7 cellular contexts compared by ENCODE assay signal in genomic region chr11:47249378-47249715, GRCh38. TPM values are rescaled to one million over a fixed set of nuclear protein-coding genes. Genes with fewer than 3 reads are reported as not detected.
A peak's percentile ranks its signal among the peaks of the same experiment; 100 is the strongest.
DNase-seq lines count a peak whose midpoint lies in the region; FAIRE-seq and TF ChIP-seq lines count a peak whose summit lies in the region.

No MANE protein-coding gene starts in this region.

- H4K20me1 ChIP-seq in keratinocyte (ENCODE audit: control insufficient read depth, extremely low read depth, insufficient read depth, low read length): no peaks in the 10 kb centered on the region

- DNase-seq in activated naive CD8-positive, alpha-beta T cell treated with anti-CD3 and anti-CD28 coated beads for 36 hours: no peak
- no peak for DNase-seq in keratinocyte (ENCODE audit: low read depth, low spot score)
- no peak for DNase-seq in NOMO-1 (lab: John Stamatoyannopoulos, UW; ENCODE audit: unreplicated experiment in 2 of 2)
- no peak for DNase-seq in GM10248 (ENCODE audit: extremely low spot score)
- DNase-seq in DMS153 (lab: John Stamatoyannopoulos, UW): no peak

- H3K4me2 ChIP-seq in keratinocyte (ENCODE audit: control insufficient read depth, extremely low read depth, insufficient read depth, low read depth, low read length): peak overlapping the region; percentile 85

- H3K4me1 ChIP-seq in HUES64 (ENCODE audit: insufficient read depth, low read length) (no peaks in the 10 kb centered on the region), keratinocyte (ENCODE audit: control insufficient read depth, extremely low read depth, insufficient read depth, low read length) (peaks cover 12% of the 10 kb centered on the region), stomach smooth muscle (ENCODE audit: control insufficient read depth, insufficient read depth, low read length) (peaks cover 28% of the 10 kb centered on the region)

- dilution Hi-C loops in keratinocyte (cut with MboI; ENCODE audit: extremely low pct_ligation_motif_present, low sequenced_read_pairs): no loop called here

- H2AFZ ChIP-seq in keratinocyte (ENCODE audit: control insufficient read depth, low read length): peak overlapping the region; percentile 92

- TF ChIP-seq CTCF in keratinocyte (optimal IDR thresholded peaks at IDR 0.05 in 1 of 3, IDR thresholded peaks at IDR 0.05 in 1 of 3, conservative IDR thresholded peaks at IDR 0.05 in 1 of 3; ENCODE audit: extremely low read depth in 1 of 3, insufficient read depth in 2 of 3, low read length in 3 of 3) (no peak), GM10248 (IDR thresholded peaks at IDR 0.05; ENCODE audit: control extremely low read depth, extremely low read depth, low read depth, missing control alignments) (no peak)

- H3K4me3 ChIP-seq in HUES64 (ENCODE audit: low read length) (peak overlapping the region; percentile 72), keratinocyte (ENCODE audit: control insufficient read depth in 2 of 3, extremely low read depth in 1 of 3, insufficient read depth in 2 of 3, low read depth in 1 of 3, low read length in 3 of 3) (peak overlapping the region; percentile 79 to 93 (median 92)), stomach smooth muscle (ENCODE audit: low read length in 2 of 2) (peak overlapping the region; percentile 96 to 100)

- 56% methylated on average over 3 of the region's 3 CpGs for WGBS in HUES64

- no peaks in the 10 kb centered on the region for H3K27me3 Mint-ChIP-seq in activated naive CD8-positive, alpha-beta T cell treated with anti-CD3 and anti-CD28 coated beads for 36 hours

- no peaks in the 10 kb centered on the region for H3K9me3 Mint-ChIP-seq in activated naive CD8-positive, alpha-beta T cell treated with anti-CD3 and anti-CD28 coated beads for 36 hours

- H3K9ac ChIP-seq in HUES64 (ENCODE audit: low read depth, low read length) (peak overlapping the region; percentile 86), keratinocyte (ENCODE audit: control insufficient read depth, extremely low read depth, insufficient read depth, low read length) (peak overlapping the region; percentile 85), stomach smooth muscle (ENCODE audit: low read length in 2 of 2) (peak overlapping the region; percentile 76 to 95)

- peaks cover 20% of the 10 kb centered on the region for H3K4me1 Mint-ChIP-seq in activated naive CD8-positive, alpha-beta T cell treated with anti-CD3 and anti-CD28 coated beads for 36 hours

- no peak overlapping the region for H3K27ac ChIP-seq in HUES64 (ENCODE audit: low read depth, low read length)
- H3K27ac ChIP-seq in keratinocyte (ENCODE audit: control insufficient read depth, insufficient read depth, low read length): peak overlapping the region; percentile 90
- H3K27ac ChIP-seq in stomach smooth muscle (ENCODE audit: low read length): peak overlapping the region; percentile 85

- no peak for FAIRE-seq in keratinocyte (lab: Jason Lieb, UNC)

- H3K27ac Mint-ChIP-seq in activated naive CD8-positive, alpha-beta T cell treated with anti-CD3 and anti-CD28 coated beads for 36 hours: peak overlapping the region; percentile 98

- POLR2A ChIA-PET in GM10248 (lab: Yijun Ruan, JAX): interaction anchor here (1.2 to 1.8 kb wide), 4 partner anchors 10 to 35 kb away, joined by 4 to 7 read pairs (median 6); no protein-coding TSS in a partner anchor

- peaks cover 16% of the 10 kb centered on the region for H3K79me2 ChIP-seq in keratinocyte (ENCODE audit: control insufficient read depth, insufficient read depth, low read length)

- H3K36me3 Mint-ChIP-seq in activated naive CD8-positive, alpha-beta T cell treated with anti-CD3 and anti-CD28 coated beads for 36 hours: no peaks in the 10 kb centered on the region

- CTCF ChIA-PET in GM10248 (lab: Yijun Ruan, JAX): interaction anchor here (1.2 to 5.8 kb wide), 7 partner anchors 10 to 605 kb away, joined by 3 to 57 read pairs (median 12); partner anchors contain the start of genes ARFGAP2 and NR1H3

- H3K27me3 ChIP-seq in HUES64 (ENCODE audit: insufficient read depth, low read length) (no peaks in the 10 kb centered on the region), keratinocyte (ENCODE audit: control insufficient read depth, extremely low read depth, insufficient read depth, low read length) (no peaks in the 10 kb centered on the region), stomach smooth muscle (ENCODE audit: control insufficient read depth in 1 of 2, insufficient read depth in 2 of 2, low read length in 2 of 2) (no peaks in the 10 kb centered on the region)

- H3K4me3 Mint-ChIP-seq in activated naive CD8-positive, alpha-beta T cell treated with anti-CD3 and anti-CD28 coated beads for 36 hours: peak overlapping the region; percentile 96

- H3K36me3 ChIP-seq in HUES64 (ENCODE audit: insufficient read depth, low read length): peaks cover 24% of the 10 kb centered on the region
- peaks cover 7 to 14% of the 10 kb centered on the region in 2 experiments for H3K36me3 ChIP-seq in keratinocyte (ENCODE audit: control insufficient read depth in 2 of 2, extremely low read depth in 1 of 2, insufficient read depth in 2 of 2, low read length in 2 of 2)
- peaks cover 15 to 18% of the 10 kb centered on the region in 2 donors for H3K36me3 ChIP-seq in stomach smooth muscle (ENCODE audit: control insufficient read depth in 2 of 2, insufficient read depth in 2 of 2, low read length in 2 of 2)

- H3K9me1 ChIP-seq in keratinocyte (ENCODE audit: control insufficient read depth, extremely low read depth, insufficient read depth, low read length): no peaks in the 10 kb centered on the region

- H3K9me3 ChIP-seq in HUES64 (ENCODE audit: insufficient read depth, low read depth, low read length): no peaks in the 10 kb centered on the region
- H3K9me3 ChIP-seq in keratinocyte (ENCODE audit: control insufficient read depth, low read depth, low read length): no peaks in the 10 kb centered on the region
- H3K9me3 ChIP-seq in stomach smooth muscle (ENCODE audit: control insufficient read depth in 2 of 2, low read length in 2 of 2): no peaks in the 10 kb centered on the region

RNA-seq across cellular contexts. Expression of gene ACP2, which starts 0.7 kb away (rescaled TPM):
- polyA plus RNA-seq in HUES64 (2013, experiment 1 of 2): 24.3 TPM
- 19.9 TPM for polyA plus RNA-seq in HUES64 (2013, experiment 2 of 2)
- 10 to 100 TPM; 13.4 to 13.9 TPM for total RNA-seq in activated naive CD8-positive, alpha-beta T cell treated with anti-CD3 and anti-CD28 coated beads for 36 hours
- polyA plus RNA-seq in keratinocyte: 10.9 to 19.8 TPM (median 11.5 TPM) in 3 replicates
- 2.9 TPM for polyA plus RNA-seq in keratinocyte (2011; ENCODE audit: low read depth)
- 8.1 and 8.9 TPM in 2 replicates for polyA plus RNA-seq in keratinocyte (2011; cell fraction: cytosol; rRNA removed)
- 36.2 and 36.6 TPM in 2 replicates for polyA plus RNA-seq in keratinocyte (2011; cell fraction: nucleus; rRNA removed)
- polyA plus RNA-seq in keratinocyte (2012; ENCODE audit: low replicate concordance): 7.8 and 18.1 TPM in 2 replicates
- 16.9 to 37.7 TPM (median 21.1 TPM) in 3 replicates for polyA minus RNA-seq in keratinocyte
- polyA minus RNA-seq in keratinocyte (2011; cell fraction: cytosol; rRNA and poly(A)+ RNA removed): 17.3 TPM
- polyA minus RNA-seq in keratinocyte (2011; cell fraction: nucleus; rRNA and poly(A)+ RNA removed): 30.0 and 37.2 TPM in 2 replicates

RNA-seq across cellular contexts. Expression of gene NR1H3, which starts 8.4 kb away (rescaled TPM):
- 19.4 TPM for polyA plus RNA-seq in HUES64 (2013, experiment 1 of 2)
- 20.4 TPM for polyA plus RNA-seq in HUES64 (2013, experiment 2 of 2)
- 1 to 10 TPM; 8.1 to 8.2 TPM for total RNA-seq in activated naive CD8-positive, alpha-beta T cell treated with anti-CD3 and anti-CD28 coated beads for 36 hours
- 7.6 to 10.3 TPM (median 9.1 TPM) in 3 replicates for polyA plus RNA-seq in keratinocyte
- 2.2 TPM for polyA plus RNA-seq in keratinocyte (2011; ENCODE audit: low read depth)
- 6.0 and 7.4 TPM in 2 replicates for polyA plus RNA-seq in keratinocyte (2011; cell fraction: cytosol; rRNA removed)
- 8.8 and 9.0 TPM in 2 replicates for polyA plus RNA-seq in keratinocyte (2011; cell fraction: nucleus; rRNA removed)
- polyA plus RNA-seq in keratinocyte (2012; ENCODE audit: low replicate concordance): 6.9 and 7.3 TPM in 2 replicates
- polyA minus RNA-seq in keratinocyte: 7.3 to 9.1 TPM (median 8.9 TPM) in 3 replicates
- polyA minus RNA-seq in keratinocyte (2011; cell fraction: cytosol; rRNA and poly(A)+ RNA removed): 5.0 TPM
- polyA minus RNA-seq in keratinocyte (2011; cell fraction: nucleus; rRNA and poly(A)+ RNA removed): 2.4 and 5.2 TPM in 2 replicates

RNA-seq across cellular contexts. Expression of gene MADD, which starts 20.6 kb away (rescaled TPM):
- 20.2 TPM for polyA plus RNA-seq in HUES64 (2013, experiment 1 of 2)
- 20.7 TPM for polyA plus RNA-seq in HUES64 (2013, experiment 2 of 2)
- total RNA-seq in activated naive CD8-positive, alpha-beta T cell treated with anti-CD3 and anti-CD28 coated beads for 36 hours: 10 to 100 TPM; 50.9 to 51.2 TPM
- 9.3 to 14.4 TPM (median 11.9 TPM) in 3 replicates for polyA plus RNA-seq in keratinocyte
- polyA plus RNA-seq in keratinocyte (2011; ENCODE audit: low read depth): 13.7 TPM
- 9.2 and 9.4 TPM in 2 replicates for polyA plus RNA-seq in keratinocyte (2011; cell fraction: cytosol; rRNA removed)
- 33.6 and 43.4 TPM in 2 replicates for polyA plus RNA-seq in keratinocyte (2011; cell fraction: nucleus; rRNA removed)
- 13.1 and 13.8 TPM in 2 replicates for polyA plus RNA-seq in keratinocyte (2012; ENCODE audit: low replicate concordance)
- polyA minus RNA-seq in keratinocyte: 27.7 to 74.8 TPM (median 44.0 TPM) in 3 replicates
- polyA minus RNA-seq in keratinocyte (2011; cell fraction: cytosol; rRNA and poly(A)+ RNA removed): 11.5 TPM
- 23.7 and 38.3 TPM in 2 replicates for polyA minus RNA-seq in keratinocyte (2011; cell fraction: nucleus; rRNA and poly(A)+ RNA removed)

RNA-seq across cellular contexts. Expression of gene DDB2, which starts 34.6 kb away (rescaled TPM):
- polyA plus RNA-seq in HUES64 (2013, experiment 1 of 2): 36.7 TPM
- 44.4 TPM for polyA plus RNA-seq in HUES64 (2013, experiment 2 of 2)
- 100 to 1,000 TPM; 111 to 112 TPM for total RNA-seq in activated naive CD8-positive, alpha-beta T cell treated with anti-CD3 and anti-CD28 coated beads for 36 hours
- polyA plus RNA-seq in keratinocyte: 34.9 to 50.5 TPM (median 45.0 TPM) in 3 replicates
- 19.0 TPM for polyA plus RNA-seq in keratinocyte (2011; ENCODE audit: low read depth)
- polyA plus RNA-seq in keratinocyte (2011; cell fraction: cytosol; rRNA removed): 24.3 and 24.8 TPM in 2 replicates
- 60.4 and 68.2 TPM in 2 replicates for polyA plus RNA-seq in keratinocyte (2011; cell fraction: nucleus; rRNA removed)
- 42.5 and 55.8 TPM in 2 replicates for polyA plus RNA-seq in keratinocyte (2012; ENCODE audit: low replicate concordance)
- 22.4 to 33.0 TPM (median 23.0 TPM) in 3 replicates for polyA minus RNA-seq in keratinocyte
- 26.9 TPM for polyA minus RNA-seq in keratinocyte (2011; cell fraction: cytosol; rRNA and poly(A)+ RNA removed)
- 11.2 and 18.9 TPM in 2 replicates for polyA minus RNA-seq in keratinocyte (2011; cell fraction: nucleus; rRNA and poly(A)+ RNA removed)
